Comparison of ENCODE assay signal across 25 cellular contexts in the genomic region with DNA sequence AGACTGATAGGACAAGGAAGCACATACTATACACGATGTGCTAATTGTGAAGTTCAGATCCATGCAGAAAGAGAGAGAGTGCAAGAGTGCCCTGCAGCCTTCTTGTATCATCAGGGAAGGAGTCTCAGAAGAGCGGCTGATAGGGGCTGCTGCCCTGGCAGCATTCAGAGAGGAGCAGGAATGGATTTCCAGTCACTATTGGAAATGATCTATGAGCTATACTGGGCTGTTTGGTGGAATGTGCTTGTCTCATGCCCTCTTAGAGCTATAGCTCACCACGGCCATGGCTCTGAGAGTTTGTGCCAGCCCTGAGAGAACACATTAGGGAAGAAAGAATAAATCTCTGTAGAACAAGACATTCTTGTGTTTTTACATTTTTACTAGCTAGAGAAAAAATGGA.
"Had no signal": no experiment of that assay in that cellular context is flagged by ENCODE, and none has a peak within 500 bp of the region (broad histone marks: within the 10 kb centered on the region; RNA-seq: fewer than 3 reads in every experiment).

No MANE protein-coding gene starts in this region.

- H3K36me3 ChIP-seq: colonic mucosa, esophagus muscularis mucosa, esophagus squamous epithelium, gastrocnemius medialis, gastroesophageal sphincter, heart left ventricle, heart right ventricle had no signal

- H3K4me1 ChIP-seq: colonic mucosa, esophagus squamous epithelium, foreskin keratinocyte, gastrocnemius medialis, gastroesophageal sphincter, heart left ventricle had no signal

- DNase-seq: colonic mucosa; cortex of kidney; dermis blood vessel endothelial cell; dorsolateral prefrontal cortex; effector CD4-positive, alpha-beta T cell; effector CD8-positive, alpha-beta T cell; effector memory CD4-positive, alpha-beta T cell; effector memory CD8-positive, alpha-beta T cell; endodermal cell; erythroblast; esophagus squamous epithelium; foreskin fibroblast; foreskin keratinocyte; foreskin melanocyte; gastrocnemius medialis; glutamatergic neuron; head of caudate nucleus; heart left ventricle; heart right ventricle had no signal

- H3K27ac Mint-ChIP-seq: dendritic cell treated with granulocyte-macrophage colony-stimulating factor and Interleukin-4, amounts not matched to agents 40 ng/mL and 50 ng/mL, for 4 days; effector memory CD8-positive, alpha-beta T cell; endodermal cell had no signal

- H3K4me3 Mint-ChIP-seq: dendritic cell treated with granulocyte-macrophage colony-stimulating factor and Interleukin-4, amounts not matched to agents 40 ng/mL and 50 ng/mL, for 4 days; effector memory CD8-positive, alpha-beta T cell; endodermal cell had no signal

- H3K9me3 Mint-ChIP-seq: dendritic cell treated with granulocyte-macrophage colony-stimulating factor and Interleukin-4, amounts not matched to agents 40 ng/mL and 50 ng/mL, for 4 days had no signal

- H3K27me3 ChIP-seq: colonic mucosa, dorsolateral prefrontal cortex, esophagus squamous epithelium, foreskin keratinocyte, gastrocnemius medialis, gastroesophageal sphincter, heart left ventricle, heart right ventricle had no signal

- H3K4me3 ChIP-seq: colonic mucosa, coronary artery, dorsolateral prefrontal cortex, esophagus muscularis mucosa, esophagus squamous epithelium, gastrocnemius medialis, gastroesophageal sphincter, heart left ventricle, heart right ventricle had no signal

- H3K9me3 ChIP-seq: colonic mucosa, esophagus muscularis mucosa, esophagus squamous epithelium, gastrocnemius medialis, gastroesophageal sphincter, heart left ventricle had no signal

- H3K27me3 Mint-ChIP-seq: effector memory CD8-positive, alpha-beta T cell had no signal

- H3K27ac ChIP-seq: colonic mucosa, coronary artery, dorsolateral prefrontal cortex, epithelial cell of prostate, esophagus muscularis mucosa, esophagus squamous epithelium, foreskin keratinocyte, gastrocnemius medialis, gastroesophageal sphincter, heart left ventricle, heart right ventricle had no signal

- ATAC-seq: effector memory CD8-positive, alpha-beta T cell; esophagus mucosa; foreskin keratinocyte; gastrocnemius medialis; gastroesophageal sphincter had no signal
